In the genomic region with DNA sequence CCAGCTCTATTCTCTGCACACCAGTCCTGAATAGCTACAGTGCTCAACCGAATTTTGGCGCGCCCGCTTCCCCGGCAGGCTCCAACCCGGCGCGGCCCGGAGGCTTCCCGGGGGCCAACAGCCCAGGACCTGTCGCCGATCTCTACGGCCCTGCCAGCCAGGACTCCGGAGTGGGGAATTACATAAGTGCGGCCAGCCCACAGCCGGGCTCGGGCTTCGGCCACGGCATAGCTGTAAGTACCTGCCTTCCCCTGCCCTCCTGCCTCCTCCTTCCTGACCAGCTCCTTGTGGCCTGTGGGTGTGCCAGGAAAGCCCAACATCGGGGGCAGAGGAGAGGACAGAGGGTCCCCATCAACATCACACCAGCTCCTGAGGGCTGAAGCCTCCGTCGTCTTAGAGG, we compare ENCODE assay signal across 27 cellular contexts.
DNase-seq lines count a peak whose midpoint lies in the region; TF ChIP-seq lines count a peak whose summit lies in the region.
"Had no signal": no experiment of that assay in that cellular context is flagged by ENCODE, and none has a peak within 500 bp of the region (broad histone marks: within the 10 kb centered on the region; RNA-seq: fewer than 3 reads in every experiment).

No MANE protein-coding gene starts in this region.

- no peak for TF ChIP-seq POLR2A in esophagus muscularis mucosa (IDR thresholded peaks at IDR 0.05; ENCODE audit: low read depth)

- H3K4me1 ChIP-seq in BLaER1 (peaks cover 34% of the 10 kb centered on the region), esophagus muscularis mucosa (peaks cover 3 to 17% (median 13%) of the 10 kb centered on the region in 4 donors), mammary epithelial cell (ENCODE audit: insufficient read depth, low read length) (peaks cover 25% of the 10 kb centered on the region)
- H3K4me1 ChIP-seq: HAP-1 had no signal

- CTCF ChIA-PET in mammary epithelial cell (lab: Charles Lee; ENCODE audit: low non-redundant PET) = no interaction called here

- intact Hi-C loops in esophagus muscularis mucosa (cut with DNase I) (loop anchor here (5.0 to 10.0 kb wide), 2 partner anchors 78 to 540 kb away; no protein-coding TSS in a partner anchor), mammary epithelial cell (cut with micrococcal nuclease) (loop anchor here (5.0 kb wide), 2 partner anchors 157 to 418 kb away; a partner anchor contains a TSS)

- peaks cover 58% of the 10 kb centered on the region for H3K36me3 Mint-ChIP-seq in nephron progenitor cell (ENCODE audit: low read depth)

- H3K27me3 Mint-ChIP-seq in nephron progenitor cell (ENCODE audit: low read depth, poor library complexity) = no peaks in the 10 kb centered on the region
- H3K27me3 Mint-ChIP-seq: central memory CD8-positive, alpha-beta T cell; memory B cell had no signal

- no peaks in the 10 kb centered on the region for H3K79me2 ChIP-seq in mammary epithelial cell (ENCODE audit: insufficient read depth, low read length)

- H4K20me1 ChIP-seq in BLaER1 (no peaks in the 10 kb centered on the region), mammary epithelial cell (ENCODE audit: insufficient read depth, low read length) (no peaks in the 10 kb centered on the region)
- H4K20me1 ChIP-seq: BLaER1 treated with 17β-estradiol and CSF1 and Interleukin-3, amounts not matched to agents 10 nM and 100 nM had no signal

- TF ChIP-seq EP300 in esophagus muscularis mucosa (IDR thresholded peaks at IDR 0.05) = no peak

- DNase-seq in H7 (peak; percentile 23), globus pallidus (ENCODE audit: low spot score) (peak; percentile 52), nephron progenitor cell (no peak), esophagus muscularis mucosa (ENCODE audit: extremely low spot score) (no peak), activated gamma-delta T cell treated with Interleukin-2 at 50 U/mL for 16 hours (no peak), GM13976 (ENCODE audit: low spot score) (no peak), mammary epithelial cell (no peak)
- DNase-seq: activated CD4-positive, alpha-beta T cell treated with anti-CD3 and anti-CD28 coated beads, Interleukin-2, amount 50 U/mL, for 4 hours; activated CD4-positive, CD25-positive, alpha-beta regulatory T cell; activated effector memory CD4-positive, alpha-beta T cell treated with anti-CD3 and anti-CD28 coated beads, Interleukin-2, amount 50 U/mL, for 16 hours; DMS153; gastrocnemius medialis; kidney glomerular epithelial cell; NCI-H1417 treated with DMSO at 0.1 percent for 48 hours; NCI-H2081; NCI-H345; occipital lobe; PC-9; SK-N-SH; stimulated activated CD4-positive, alpha-beta T cell treated with anti-CD3 and anti-CD28 coated beads, Interleukin-4, amount 100 ng/mL, for 24 hours; transverse colon had no signal

- H3K27ac ChIP-seq in BLaER1 (peak overlapping the region; percentile 3), esophagus muscularis mucosa (replicated peaks in 1 of 4) (no peak overlapping the region), mammary epithelial cell (ENCODE audit: insufficient read depth, low read depth, low read length) (no peak overlapping the region)
- H3K27ac ChIP-seq: gastrocnemius medialis, PC-9, transverse colon had no signal

- WGBS in esophagus muscularis mucosa = 94% methylated on average over 22 of the region's 22 CpGs
- 99% methylated on average over 8 of the region's 22 CpGs for WGBS in mammary epithelial cell (ENCODE audit: low coverage, missing lambda C conversion rate)

- no peak overlapping the region for H3K4me3 Mint-ChIP-seq in nephron progenitor cell
- H3K4me3 Mint-ChIP-seq: central memory CD8-positive, alpha-beta T cell; memory B cell; T-helper 1 cell treated with Interleukin-12 subunit alpha and Interleukin-12 subunit beta and Interleukin-4 antibody, amounts not matched to agents 30 μg/mL and 1 μg/mL, for 36 hours had no signal

- peak overlapping the region; percentile 72 for H3K27ac Mint-ChIP-seq in nephron progenitor cell
- H3K27ac Mint-ChIP-seq: memory B cell; T-helper 1 cell treated with Interleukin-12 subunit alpha and Interleukin-12 subunit beta and Interleukin-4 antibody, amounts not matched to agents 30 μg/mL and 1 μg/mL, for 36 hours had no signal

- peaks cover 56% of the 10 kb centered on the region for H3K4me1 Mint-ChIP-seq in nephron progenitor cell

- in situ Hi-C loops in GM13976 (cut with MboI; ENCODE audit: low sequenced_read_pairs, unreplicated experiment) (no loop called here), mammary epithelial cell (cut with MboI; ENCODE audit: low sequenced_read_pairs in 2 of 2) (no loop called here)

- no TSS peak for BruUV-seq in mammary epithelial cell (replicated peaks; lab: Mats Ljungman, UMichigan)

- no peak overlapping the region for H3K4me2 ChIP-seq in BLaER1
- no peak overlapping the region for H3K4me2 ChIP-seq in mammary epithelial cell (ENCODE audit: insufficient read depth, low read depth, low read length)
- H3K4me2 ChIP-seq: BLaER1 treated with 17β-estradiol and CSF1 and Interleukin-3, amounts not matched to agents 10 nM and 100 nM; PC-9; SK-N-SH had no signal

- dilution Hi-C loops in mammary epithelial cell (cut with HindIII; ENCODE audit: low sequenced_read_pairs) = loop anchor here (5.0 kb wide), 2 partner anchors 77 to 78 kb away; no protein-coding TSS in a partner anchor

- H3K9ac ChIP-seq in BLaER1 (0 out of 2 replicates have a peak overlapping the region, but pooled peaks have one; percentile 11), mammary epithelial cell (ENCODE audit: insufficient read depth, low read length) (no peak overlapping the region)
- H3K9ac ChIP-seq: BLaER1 treated with 17β-estradiol and CSF1 and Interleukin-3, amounts not matched to agents 10 nM and 100 nM; SK-N-SH had no signal

- H2AFZ ChIP-seq in mammary epithelial cell (ENCODE audit: low read depth, low read length) = no peak overlapping the region
- H2AFZ ChIP-seq: PC-9 had no signal

- H3K9me3 ChIP-seq in BLaER1 (no peaks in the 10 kb centered on the region), esophagus muscularis mucosa (no peaks in the 10 kb centered on the region), mammary epithelial cell (replicated peaks; ENCODE audit: insufficient read depth, low read length) (no peaks in the 10 kb centered on the region)
- H3K9me3 ChIP-seq: BLaER1 treated with 17β-estradiol and CSF1 and Interleukin-3, amounts not matched to agents 10 nM and 100 nM; gastrocnemius medialis; HAP-1; SK-N-SH; transverse colon had no signal

- H3K9me3 Mint-ChIP-seq in nephron progenitor cell = no peaks in the 10 kb centered on the region
- H3K9me3 Mint-ChIP-seq: central memory CD8-positive, alpha-beta T cell; memory B cell; T-helper 1 cell treated with Interleukin-12 subunit alpha and Interleukin-12 subunit beta and Interleukin-4 antibody, amounts not matched to agents 30 μg/mL and 1 μg/mL, for 36 hours had no signal

- TF ChIP-seq CTCF in nephron progenitor cell (IDR thresholded peaks at IDR 0.05) (no peak), esophagus muscularis mucosa (IDR thresholded peaks at IDR 0.05) (no peak), GM13976 (IDR thresholded peaks at IDR 0.05; ENCODE audit: borderline replicate concordance, control extremely low read depth, extremely low read depth, insufficient read depth, missing control alignments) (no peak), mammary epithelial cell (conservative IDR thresholded peaks at IDR 0.05 in 1 of 2, IDR thresholded peaks at IDR 0.05 in 1 of 2; ENCODE audit: extremely low read depth in 1 of 2, insufficient read depth in 1 of 2, low read depth in 1 of 2, low read length in 2 of 2) (no peak)

- H3K4me3 ChIP-seq in BLaER1 (no peak overlapping the region), H7 (ENCODE audit: insufficient read depth, low read depth, low read length) (no peak overlapping the region), esophagus muscularis mucosa (no peak overlapping the region), mammary epithelial cell (replicated peaks in 1 of 3; ENCODE audit: insufficient read depth in 1 of 3, low read depth in 2 of 3, low read length in 3 of 3) (no peak overlapping the region)
- H3K4me3 ChIP-seq: BLaER1 treated with 17β-estradiol and CSF1 and Interleukin-3, amounts not matched to agents 10 nM and 100 nM; gastrocnemius medialis; HAP-1; PC-9; transverse colon had no signal

- H3K27me3 ChIP-seq in BLaER1 = no peaks in the 10 kb centered on the region
- no peaks in the 10 kb centered on the region for H3K27me3 ChIP-seq in H7 (ENCODE audit: control insufficient read depth, insufficient read depth, low read length)
- no peaks in the 10 kb centered on the region for H3K27me3 ChIP-seq in esophagus muscularis mucosa
- no peaks in the 10 kb centered on the region for H3K27me3 ChIP-seq in mammary epithelial cell (ENCODE audit: insufficient read depth, low read length)
- H3K27me3 ChIP-seq: BLaER1 treated with 17β-estradiol and CSF1 and Interleukin-3, amounts not matched to agents 10 nM and 100 nM; gastrocnemius medialis; transverse colon had no signal

- H3K36me3 ChIP-seq in BLaER1 = peaks cover 80% of the 10 kb centered on the region
- H3K36me3 ChIP-seq in H7 (replicated peaks; ENCODE audit: control insufficient read depth, insufficient read depth, low read length) = no peaks in the 10 kb centered on the region
- peaks cover 0 to 23% (median 13%) of the 10 kb centered on the region in 4 donors for H3K36me3 ChIP-seq in esophagus muscularis mucosa
- no peaks in the 10 kb centered on the region for H3K36me3 ChIP-seq in mammary epithelial cell (ENCODE audit: insufficient read depth, low read length)
- H3K36me3 ChIP-seq: HAP-1, transverse colon had no signal

Comparison
In these comparisons a context has a peak if more than half of its experiments do, and no peak if none do; other contexts are left out.
1. DNase-seq: peak in H7 (single experiment) and globus pallidus (single experiment); none in nephron progenitor cell (single experiment), esophagus muscularis mucosa (single experiment), activated gamma-delta T cell treated with Interleukin-2 at 50 U/mL for 16 hours (single experiment), GM13976 (single experiment) and mammary epithelial cell (single experiment).